In genomic region chr3:48430359-48431101, GRCh38 we compare ENCODE assay signal across 9 cellular contexts. TPM values are rescaled to one million over a fixed set of nuclear protein-coding genes. Genes with fewer than 3 reads are reported as not detected.
DNase-seq lines count a peak whose midpoint lies in the region; ATAC-seq and TF ChIP-seq lines count a peak whose summit lies in the region.
"Had no signal": no experiment of that assay in that cellular context is flagged by ENCODE, and none has a peak within 500 bp of the region (broad histone marks: within the 10 kb centered on the region; RNA-seq: fewer than 3 reads in every experiment).

No MANE protein-coding gene starts in this region.

- H3K4me3 ChIP-seq in brain microvascular endothelial cell (ENCODE audit: low read depth, low read length) (peak overlapping the region; percentile 65), lower lobe of right lung (peak overlapping the region; percentile 86), tibial artery (peak overlapping the region; percentile 68 to 87)

- DNase-seq in activated CD4-positive, alpha-beta T cell treated with anti-CD3 and anti-CD28 coated beads, Interleukin-2, amount 10 ng/mL, durations not matched to agents 7 days and 5 days: no peak
- no peak for DNase-seq in activated CD4-positive, alpha-beta T cell treated with anti-CD3 and anti-CD28 coated beads, Interleukin-2, amount 50 U/mL, for 4 hours
- DNase-seq in brain microvascular endothelial cell (no peak), lower lobe of right lung (peak; percentile 26), tibial artery (peak in 1 of 2 donors; percentile 88), middle frontal gyrus (ENCODE audit: extremely low spot score, low spot score) (no peak), NCI-H187 treated with DMSO at 0.1 percent for 48 hours (lab: John Stamatoyannopoulos, UW) (no peak), kidney tubule cell (ENCODE audit: low spot score) (no peak)

- TF ChIP-seq CTCF in brain microvascular endothelial cell (IDR thresholded peaks at IDR 0.05; ENCODE audit: low read depth, low read length, missing control alignments) (no peak), lower lobe of right lung (IDR thresholded peaks at IDR 0.05) (no peak), tibial artery (IDR thresholded peaks at IDR 0.05) (no peak)

- H3K27me3 Mint-ChIP-seq in activated CD4-positive, alpha-beta T cell treated with anti-CD3 and anti-CD28 coated beads, Interleukin-2, amount 10 ng/mL, durations not matched to agents 7 days and 5 days: peaks cover 20% of the 10 kb centered on the region

- no peaks in the 10 kb centered on the region for H3K27me3 ChIP-seq in brain microvascular endothelial cell (replicated peaks)
- peaks cover 4% of the 10 kb centered on the region for H3K27me3 ChIP-seq in lower lobe of right lung (ENCODE audit: low read depth)
- no peaks in the 10 kb centered on the region for H3K27me3 ChIP-seq in tibial artery

- intact Hi-C loops in lower lobe of right lung (cut with DNase I) (no loop called here), tibial artery (cut with DNase I; ENCODE audit: low total_unique reads) (loop anchor here (10.0 kb wide), 2 partner anchors 126 to 196 kb away; partner anchors contain the start of gene NME6)

- peaks cover 19% of the 10 kb centered on the region for H3K36me3 Mint-ChIP-seq in activated CD4-positive, alpha-beta T cell treated with anti-CD3 and anti-CD28 coated beads, Interleukin-2, amount 10 ng/mL, durations not matched to agents 7 days and 5 days (ENCODE audit: low read depth)

- no peak overlapping the region for H3K27ac Mint-ChIP-seq in activated CD4-positive, alpha-beta T cell treated with anti-CD3 and anti-CD28 coated beads, Interleukin-2, amount 10 ng/mL, durations not matched to agents 7 days and 5 days

- H3K4me1 ChIP-seq in lower lobe of right lung (peaks cover 61% of the 10 kb centered on the region), tibial artery (peaks cover 0 to 80% (median 59%) of the 10 kb centered on the region in 4 donors)

- H3K36me3 ChIP-seq in brain microvascular endothelial cell (replicated peaks) (peaks cover 2% of the 10 kb centered on the region), lower lobe of right lung (peaks cover 14% of the 10 kb centered on the region), tibial artery (peaks cover 0 to 15% (median 0%) of the 10 kb centered on the region in 3 donors)

- peak overlapping the region; percentile 69 for H3K4me3 Mint-ChIP-seq in activated CD4-positive, alpha-beta T cell treated with anti-CD3 and anti-CD28 coated beads, Interleukin-2, amount 10 ng/mL, durations not matched to agents 7 days and 5 days

- CTCF ChIA-PET in activated CD4-positive, alpha-beta T cell treated with anti-CD3 and anti-CD28 coated beads, Interleukin-2, amount 10 ng/mL, durations not matched to agents 7 days and 5 days (lab: Charles Lee): interaction anchor here (0.6 to 2.6 kb wide), 9 partner anchors 9 to 160 kb away, joined by 3 to 6 read pairs (median 3); partner anchors contain the start of genes ATRIP, CCDC51 and TMA7

- no peaks in the 10 kb centered on the region for H3K9me3 Mint-ChIP-seq in activated CD4-positive, alpha-beta T cell treated with anti-CD3 and anti-CD28 coated beads, Interleukin-2, amount 10 ng/mL, durations not matched to agents 7 days and 5 days

- H3K27ac ChIP-seq in brain microvascular endothelial cell (no peak overlapping the region), lower lobe of right lung (peak overlapping the region; percentile 89), tibial artery (peak overlapping the region; percentile 93 to 99)

- POLR2A ChIA-PET in activated CD4-positive, alpha-beta T cell treated with anti-CD3 and anti-CD28 coated beads, Interleukin-2, amount 10 ng/mL, durations not matched to agents 7 days and 5 days (lab: Charles Lee): no interaction called here

- in situ Hi-C loops in brain microvascular endothelial cell (cut with HindIII; ENCODE audit: low pct_ligation_motif_present, low sequenced_read_pairs): loop anchor here (25.0 kb wide), 1 partner anchor 168 kb away; no protein-coding TSS in a partner anchor

- peaks cover 19% of the 10 kb centered on the region for H3K4me1 Mint-ChIP-seq in activated CD4-positive, alpha-beta T cell treated with anti-CD3 and anti-CD28 coated beads, Interleukin-2, amount 10 ng/mL, durations not matched to agents 7 days and 5 days

- peak in 1 of 2 donors; percentile 46 for ATAC-seq in lower lobe of right lung

- H3K9me3 ChIP-seq in lower lobe of right lung: no peaks in the 10 kb centered on the region
- no peaks in the 10 kb centered on the region for H3K9me3 ChIP-seq in tibial artery

RNA-seq across cellular contexts. Expression of gene PLXNB1, which starts 0.6 kb away (rescaled TPM):
- 1 to 10 TPM; 2.3 to 2.5 TPM for total RNA-seq in activated CD4-positive, alpha-beta T cell treated with anti-CD3 and anti-CD28 coated beads, Interleukin-2, amount 10 ng/mL, durations not matched to agents 7 days and 5 days
- 94.3 TPM for total RNA-seq in lower lobe of right lung

RNA-seq across cellular contexts. Expression of gene CCDC51, which starts 9.4 kb away (rescaled TPM):
- 10 to 100 TPM; 11.6 to 15.1 TPM for total RNA-seq in activated CD4-positive, alpha-beta T cell treated with anti-CD3 and anti-CD28 coated beads, Interleukin-2, amount 10 ng/mL, durations not matched to agents 7 days and 5 days
- total RNA-seq in lower lobe of right lung: 8.6 TPM

RNA-seq across cellular contexts. Expression of gene TMA7, which starts 9.5 kb away (rescaled TPM):
- 100 to 1,000 TPM; 285 to 290 TPM for total RNA-seq in activated CD4-positive, alpha-beta T cell treated with anti-CD3 and anti-CD28 coated beads, Interleukin-2, amount 10 ng/mL, durations not matched to agents 7 days and 5 days
- 153 TPM for total RNA-seq in lower lobe of right lung

RNA-seq across cellular contexts. Expression of gene ATRIP, which starts 16.0 kb away (rescaled TPM):
- 10 to 100 TPM; 17.4 to 19.4 TPM for total RNA-seq in activated CD4-positive, alpha-beta T cell treated with anti-CD3 and anti-CD28 coated beads, Interleukin-2, amount 10 ng/mL, durations not matched to agents 7 days and 5 days
- 5.9 TPM for total RNA-seq in lower lobe of right lung

RNA-seq across cellular contexts. Expression of gene FBXW12, which starts 58.5 kb away (rescaled TPM):
- total RNA-seq in activated CD4-positive, alpha-beta T cell treated with anti-CD3 and anti-CD28 coated beads, Interleukin-2, amount 10 ng/mL, durations not matched to agents 7 days and 5 days: not detected
- not detected for total RNA-seq in lower lobe of right lung
- total RNA-seq: T-helper 1 cell treated with Interleukin-12 subunit alpha and Interleukin-12 subunit beta and Interleukin-4 antibody, amounts not matched to agents 30 ng/mL and 1 ng/mL, for 36 hours had no signal

Comparison
In these comparisons a context has a peak if more than half of its experiments do, and no peak if none do; other contexts are left out.
1. RNA of gene PLXNB1, which starts 0.6 kb away (total RNA-seq): 94.3 TPM in lower lobe of right lung (single experiment); 2.3 to 2.5 TPM in activated CD4-positive, alpha-beta T cell treated with anti-CD3 and anti-CD28 coated beads, Interleukin-2, amount 10 ng/mL, durations not matched to agents 7 days and 5 days; every median in the first group is over 10 times any median in the second.
2. Peak in every context shown above with its lines, with median percentiles within 50 percentile points of each other: H3K4me3 ChIP-seq.